Comparison of ENCODE assay signal across 8 cellular contexts in genomic region chr5:139844472-139845145, GRCh38. TPM values are rescaled to one million over a fixed set of nuclear protein-coding genes. Genes with fewer than 3 reads are reported as not detected.
DNase-seq lines count a peak whose midpoint lies in the region; ATAC-seq and TF ChIP-seq lines count a peak whose summit lies in the region.

No MANE protein-coding gene starts in this region.

- H3K9me3 ChIP-seq in NT2/D1 (ENCODE audit: insufficient read depth, low read length), result no peaks in the 10 kb centered on the region

- no peaks in the 10 kb centered on the region for H3K4me1 ChIP-seq in NT2/D1 (ENCODE audit: insufficient read depth, insufficient read length)

- no peaks in the 10 kb centered on the region for H3K9me3 Mint-ChIP-seq in natural killer cell
- H3K9me3 Mint-ChIP-seq in stimulated activated naive B cell treated with anti-CD40 and anti-IgM and Interleukin-4, amounts not matched to agents 10 μg/mL and 1 μg/mL and 100 μg/mL, for 72 hours, result no peaks in the 10 kb centered on the region

- no peak overlapping the region for H3K27ac Mint-ChIP-seq in natural killer cell
- H3K27ac Mint-ChIP-seq in stimulated activated naive B cell treated with anti-CD40 and anti-IgM and Interleukin-4, amounts not matched to agents 10 μg/mL and 1 μg/mL and 100 μg/mL, for 72 hours, result no peak overlapping the region

- no peaks in the 10 kb centered on the region for H3K36me3 ChIP-seq in NT2/D1 (ENCODE audit: insufficient read depth, insufficient read length, low read length)

- H3K4me3 ChIP-seq in NT2/D1 (ENCODE audit: insufficient read length, low read depth), result no peak overlapping the region

- peaks cover 0 to 2% of the 10 kb centered on the region in 2 donors for H3K27me3 Mint-ChIP-seq in natural killer cell (ENCODE audit: low read depth in 2 of 2)
- H3K27me3 Mint-ChIP-seq in stimulated activated naive B cell treated with anti-CD40 and anti-IgM and Interleukin-4, amounts not matched to agents 10 μg/mL and 1 μg/mL and 100 μg/mL, for 72 hours, result peaks cover 25 to 27% of the 10 kb centered on the region in 2 donors

- H3K4me3 Mint-ChIP-seq in natural killer cell, result peak overlapping the region; percentile 21
- H3K4me3 Mint-ChIP-seq in stimulated activated naive B cell treated with anti-CD40 and anti-IgM and Interleukin-4, amounts not matched to agents 10 μg/mL and 1 μg/mL and 100 μg/mL, for 72 hours, result peak overlapping the region in 1 of 2 donors; percentile 27

- peak; percentile 65 for TF ChIP-seq CTCF in natural killer cell (IDR thresholded peaks at IDR 0.05)

- intact Hi-C loops in natural killer cell (cut with micrococcal nuclease), result loop anchor here (5.0 to 10.0 kb wide), 3 partner anchors 57 to 550 kb away; partner anchors contain the start of gene MATR3

- H3K4me1 Mint-ChIP-seq in natural killer cell, result peaks cover 11 to 21% of the 10 kb centered on the region in 2 donors
- peaks cover 7 to 11% of the 10 kb centered on the region in 2 donors for H3K4me1 Mint-ChIP-seq in stimulated activated naive B cell treated with anti-CD40 and anti-IgM and Interleukin-4, amounts not matched to agents 10 μg/mL and 1 μg/mL and 100 μg/mL, for 72 hours

- no peak overlapping the region for H3K9ac ChIP-seq in NT2/D1 (ENCODE audit: insufficient read length, low read depth)

- DNase-seq in EH (ENCODE audit: low read depth) (peak; percentile 71), NT2/D1 (ENCODE audit: low read depth, low spot score) (peak; percentile 51), erythroblast (lab: John Stamatoyannopoulos, UW) (peak; percentile 71 to 79), natural killer cell (peak; percentile 63), GOT3 (lab: John Stamatoyannopoulos, UW) (no peak)
- DNase-seq in activated CD8-positive, alpha-beta memory T cell treated with anti-CD3 and anti-CD28 coated beads, Interleukin-2, amount 50 U/mL, for 48 hours, result peak; percentile 87
- DNase-seq in stimulated activated naive B cell treated with anti-CD40 and anti-IgM and Interleukin-4, amounts not matched to agents 10 μg/mL and 1 μg/mL and 100 μg/mL, for 72 hours, result peak; percentile 66

- peak; percentile 53 for ATAC-seq in HG02885 (IDR thresholded peaks at IDR 0.05; ENCODE audit: poor library complexity, unreplicated experiment)
- no peak for ATAC-seq in natural killer cell
- ATAC-seq in stimulated activated naive B cell treated with anti-CD40 and anti-IgM and Interleukin-4, amounts not matched to agents 10 μg/mL and 1 μg/mL and 100 μg/mL, for 72 hours (replicated peaks), result peak; percentile 55 to 63

- no peak for TF ChIP-seq POLR2A in erythroblast (IDR thresholded peaks at IDR 0.05; ENCODE audit: low read length)

- peaks cover 36% of the 10 kb centered on the region for H3K27me3 ChIP-seq in NT2/D1 (ENCODE audit: insufficient read depth, insufficient read length)

- H3K36me3 Mint-ChIP-seq in natural killer cell, result no peaks in the 10 kb centered on the region
- H3K36me3 Mint-ChIP-seq in stimulated activated naive B cell treated with anti-CD40 and anti-IgM and Interleukin-4, amounts not matched to agents 10 μg/mL and 1 μg/mL and 100 μg/mL, for 72 hours, result no peaks in the 10 kb centered on the region

RNA-seq across cellular contexts. Expression of gene PSD2, which starts 49.0 kb away (rescaled TPM):
- 1 to 10 TPM; 1.3 to 2.5 (median 1.3) TPM for total RNA-seq in natural killer cell

Comparison
In these comparisons a context has a peak if more than half of its experiments do, and no peak if none do; other contexts are left out.
1. ATAC-seq: peak in HG02885 (single experiment) and stimulated activated naive B cell treated with anti-CD40 and anti-IgM and Interleukin-4, amounts not matched to agents 10 μg/mL and 1 μg/mL and 100 μg/mL, for 72 hours (2 of 2); none in natural killer cell (0 of 3).